ENCODE assay signal across 8 cellular contexts in the genomic region with DNA sequence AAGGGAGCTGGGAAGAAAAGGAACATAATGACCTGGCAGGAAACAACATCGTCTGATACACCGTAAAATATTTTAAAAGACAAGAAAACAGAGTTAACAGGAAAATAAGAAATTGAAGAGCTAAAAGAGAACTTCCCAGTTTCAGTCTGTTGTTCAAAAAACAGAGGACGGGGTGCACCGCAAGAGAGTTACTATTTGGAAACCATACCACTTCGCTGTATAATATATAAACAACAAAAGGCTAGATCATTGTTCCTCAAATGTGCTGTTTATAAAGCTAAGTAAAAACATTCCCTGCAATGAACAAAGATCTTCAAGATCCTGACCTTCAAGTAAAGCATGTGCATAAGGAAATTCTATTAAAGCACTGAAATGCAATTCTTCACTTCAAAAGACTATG. TPM values are rescaled to one million over a fixed set of nuclear protein-coding genes. Genes with fewer than 3 reads are reported as not detected.
A peak's percentile ranks its signal among the peaks of the same experiment; 100 is the strongest.
DNase-seq lines count a peak whose midpoint lies in the region; ATAC-seq and TF ChIP-seq lines count a peak whose summit lies in the region.

No MANE protein-coding gene starts in this region.

- H3K4me1 ChIP-seq in right lobe of liver (peaks cover 0 to 42% (median 20%) of the 10 kb centered on the region in 4 donors), urinary bladder (ENCODE audit: insufficient read depth) (peaks cover 3% of the 10 kb centered on the region)

- no peak for DNase-seq in activated naive CD4-positive, alpha-beta T cell treated with Interleukin-2 at 50 U/mL for 16 hours
- no peak for DNase-seq in activated naive CD8-positive, alpha-beta T cell treated with anti-CD3 and anti-CD28 coated beads, Interleukin-2, amount 50 U/mL, for 24 hours
- DNase-seq in right lobe of liver: no peak
- DNase-seq in A172 (ENCODE audit: low spot score): no peak

- H3K36me3 Mint-ChIP-seq in activated naive CD4-positive, alpha-beta T cell treated with anti-CD3 and anti-CD28 coated beads, Interleukin-2, amount 50 U/mL, for 24 hours: peaks cover 3% of the 10 kb centered on the region
- peaks cover 20% of the 10 kb centered on the region for H3K36me3 Mint-ChIP-seq in activated naive CD8-positive, alpha-beta T cell treated with anti-CD3 and anti-CD28 coated beads, Interleukin-2, amount 50 U/mL, for 24 hours (ENCODE audit: low read depth)

- H3K4me3 ChIP-seq in right lobe of liver (peak overlapping the region; percentile 45 to 70 (median 66)), urinary bladder (ENCODE audit: low read depth, low read length) (peak overlapping the region; percentile 99)

- H3K27ac ChIP-seq in right lobe of liver (peak overlapping the region; percentile 13 to 94 (median 85)), urinary bladder (ENCODE audit: low read depth) (peak overlapping the region; percentile 5)

- peak overlapping the region; percentile 95 for H3K27ac Mint-ChIP-seq in activated naive CD4-positive, alpha-beta T cell treated with anti-CD3 and anti-CD28 coated beads, Interleukin-2, amount 50 U/mL, for 24 hours
- peak overlapping the region; percentile 93 for H3K27ac Mint-ChIP-seq in activated naive CD8-positive, alpha-beta T cell treated with anti-CD3 and anti-CD28 coated beads, Interleukin-2, amount 50 U/mL, for 24 hours

- intact Hi-C loops in right lobe of liver (cut with DNase I): no loop called here

- H3K9me3 ChIP-seq in right lobe of liver: no peaks in the 10 kb centered on the region

- no peak for ATAC-seq in activated naive CD8-positive, alpha-beta T cell treated with anti-CD3 and anti-CD28 coated beads, Interleukin-2, amount 50 U/mL, for 24 hours
- ATAC-seq in right lobe of liver: no peak
- ATAC-seq in GM21529 (IDR thresholded peaks at IDR 0.05; ENCODE audit: unreplicated experiment): no peak
- no peak for ATAC-seq in HG03135 (IDR thresholded peaks at IDR 0.05; ENCODE audit: unreplicated experiment)

- no peaks in the 10 kb centered on the region for H3K36me3 ChIP-seq in right lobe of liver
- H3K36me3 ChIP-seq in urinary bladder (ENCODE audit: insufficient read depth): peaks cover 2% of the 10 kb centered on the region

- no peaks in the 10 kb centered on the region for H3K27me3 Mint-ChIP-seq in activated naive CD4-positive, alpha-beta T cell treated with anti-CD3 and anti-CD28 coated beads, Interleukin-2, amount 50 U/mL, for 24 hours
- H3K27me3 Mint-ChIP-seq in activated naive CD8-positive, alpha-beta T cell treated with anti-CD3 and anti-CD28 coated beads, Interleukin-2, amount 50 U/mL, for 24 hours: no peaks in the 10 kb centered on the region

- TF ChIP-seq CTCF in right lobe of liver (IDR thresholded peaks at IDR 0.05): no peak

- 15% methylated on average over 5 of the region's 5 CpGs for WGBS in right lobe of liver (ENCODE audit: insufficient coverage, low coverage, low lambda C conversion rate, missing lambda C conversion rate)
- WGBS in urinary bladder: 12% methylated on average over 5 of the region's 5 CpGs

- peaks cover 33% of the 10 kb centered on the region for H3K4me1 Mint-ChIP-seq in activated naive CD4-positive, alpha-beta T cell treated with anti-CD3 and anti-CD28 coated beads, Interleukin-2, amount 50 U/mL, for 24 hours
- H3K4me1 Mint-ChIP-seq in activated naive CD8-positive, alpha-beta T cell treated with anti-CD3 and anti-CD28 coated beads, Interleukin-2, amount 50 U/mL, for 24 hours: peaks cover 22% of the 10 kb centered on the region

- H3K9me3 Mint-ChIP-seq in activated naive CD4-positive, alpha-beta T cell treated with anti-CD3 and anti-CD28 coated beads, Interleukin-2, amount 50 U/mL, for 24 hours: no peaks in the 10 kb centered on the region
- no peaks in the 10 kb centered on the region for H3K9me3 Mint-ChIP-seq in activated naive CD8-positive, alpha-beta T cell treated with anti-CD3 and anti-CD28 coated beads, Interleukin-2, amount 50 U/mL, for 24 hours

- TF ChIP-seq POLR2A in right lobe of liver (IDR thresholded peaks at IDR 0.05): no peak

- H3K4me3 Mint-ChIP-seq in activated naive CD4-positive, alpha-beta T cell treated with anti-CD3 and anti-CD28 coated beads, Interleukin-2, amount 50 U/mL, for 24 hours: peak overlapping the region; percentile 91
- H3K4me3 Mint-ChIP-seq in activated naive CD8-positive, alpha-beta T cell treated with anti-CD3 and anti-CD28 coated beads, Interleukin-2, amount 50 U/mL, for 24 hours: peak overlapping the region; percentile 87

- no peaks in the 10 kb centered on the region for H3K27me3 ChIP-seq in right lobe of liver

RNA-seq across cellular contexts. Expression of gene PPP3R1, which starts 2.1 kb away (rescaled TPM):
- total RNA-seq in right lobe of liver (10 to 100 TPM; 21.0 to 37.9 (median 27.2) TPM), urinary bladder (75.2 TPM)
- polyA plus RNA-seq in urinary bladder: 31.3 TPM
- total RNA-seq in A172 (2014; rRNA removed; shearing (Covaris generic)): 18.0 and 24.5 TPM in 2 replicates
